ENCODE assay signal across 1 cellular context in genomic region chr13:111076156-111077013, GRCh38.
TF ChIP-seq lines count a peak whose summit lies in the region.

No MANE protein-coding gene starts in this region.

TF ChIP-seq in IMR-90, 13 proteins besides CTCF, POLR2A, EP300 and RAD21 (continued from another document):
- TF ChIP-seq BHLHE40 (IDR thresholded peaks at IDR 0.05; ENCODE audit: low read depth, low read length) (no peak), RFX5 (IDR thresholded peaks at IDR 0.05; ENCODE audit: low read depth, low read length) (no peak), NFE2L2 (IDR thresholded peaks at IDR 0.05; ENCODE audit: low read depth, low read length) (no peak), MXI1 (IDR thresholded peaks at IDR 0.05; ENCODE audit: borderline replicate concordance, low read depth, low read length) (no peak), MAZ (IDR thresholded peaks at IDR 0.05; ENCODE audit: borderline replicate concordance, low read depth, low read length) (no peak)
TF ChIP-seq in IMR-90: peak in this region for 0.
